Comparison of ENCODE assay signal across 27 cellular contexts in the genomic region with DNA sequence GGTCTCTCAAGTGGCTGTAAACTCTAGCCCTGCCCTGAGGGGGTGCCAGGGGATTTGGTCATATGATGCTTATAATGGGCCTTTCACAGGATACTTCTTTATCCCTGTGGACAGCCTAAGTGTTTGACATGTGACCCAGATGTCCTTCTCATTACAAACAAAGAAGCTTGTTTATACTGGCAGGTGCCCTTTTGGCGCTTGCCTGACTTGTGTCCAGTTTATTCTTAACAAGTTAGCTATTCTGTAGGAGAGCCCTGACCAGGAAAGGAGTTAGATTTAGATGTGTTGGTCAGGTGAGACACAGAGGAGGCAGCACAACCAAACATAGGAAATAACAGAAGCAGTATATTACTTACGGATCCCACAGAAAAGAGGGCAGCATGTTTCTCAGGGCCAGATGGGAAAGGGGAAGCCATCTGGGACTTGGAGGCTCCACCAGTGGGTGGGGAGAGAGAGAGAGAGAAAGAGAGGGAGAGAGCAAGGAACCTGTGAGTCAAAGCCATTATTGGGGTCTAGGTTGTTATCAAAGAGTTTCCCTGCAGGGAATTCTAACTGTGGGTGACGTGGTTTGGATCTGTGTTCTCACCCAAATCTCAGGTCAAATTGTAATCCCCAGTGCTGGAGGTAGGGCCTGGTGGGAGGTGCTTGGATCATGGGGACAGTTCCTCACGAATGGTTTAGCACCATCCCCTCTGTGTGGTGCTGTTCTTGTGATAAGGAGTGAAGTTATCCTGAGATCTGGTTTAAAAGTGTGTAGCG. TPM values are rescaled to one million over a fixed set of nuclear protein-coding genes. Genes with fewer than 3 reads are reported as not detected.
DNase-seq lines count a peak whose midpoint lies in the region; ATAC-seq and TF ChIP-seq lines count a peak whose summit lies in the region.
"Had no signal": no experiment of that assay in that cellular context is flagged by ENCODE, and none has a peak within 500 bp of the region (broad histone marks: within the 10 kb centered on the region; RNA-seq: fewer than 3 reads in every experiment).

No MANE protein-coding gene starts in this region.

- peaks cover 7% of the 10 kb centered on the region for H3K36me3 Mint-ChIP-seq in dendritic cell treated with granulocyte-macrophage colony-stimulating factor and Interleukin-4, amounts not matched to agents 40 ng/mL and 50 ng/mL, for 4 days (ENCODE audit: low read depth)
- H3K36me3 Mint-ChIP-seq: brain had no signal

- H3K4me1 Mint-ChIP-seq in dendritic cell treated with granulocyte-macrophage colony-stimulating factor and Interleukin-4, amounts not matched to agents 40 ng/mL and 50 ng/mL, for 4 days (ENCODE audit: low read depth): peaks cover 13% of the 10 kb centered on the region
- H3K4me1 Mint-ChIP-seq: brain had no signal

- TF ChIP-seq CTCF in NB4 (IDR thresholded peaks at IDR 0.05; ENCODE audit: low read depth, low read length): no peak

- peak; percentile 15 for ATAC-seq in sciatic nerve
- no peak for ATAC-seq in stimulated activated naive CD8-positive, alpha-beta T cell treated with anti-CD3 and anti-CD28 coated beads, Interleukin-15, Interleukin-2, amounts not matched to agents 100 U/mL and 50 U/mL, for 24 hours
- ATAC-seq: effector memory CD8-positive, alpha-beta T cell; foreskin keratinocyte; Right ventricle myocardium inferior; stimulated activated memory B cell treated with anti-CD40 and anti-IgM and Interleukin-4, amounts not matched to agents 10 μg/mL and 1 μg/mL and 100 μg/mL, for 72 hours had no signal

- intact Hi-C loops in dendritic cell treated with granulocyte-macrophage colony-stimulating factor and Interleukin-4, amounts not matched to agents 40 ng/mL and 50 ng/mL, for 4 days (cut with micrococcal nuclease): no loop called here
- intact Hi-C loops in sciatic nerve (cut with DNase I): no loop called here

- no peak for TF ChIP-seq POLR2A in NB4 (IDR thresholded peaks at IDR 0.05; ENCODE audit: extremely low read depth, insufficient read length)

- peak overlapping the region; percentile 69 for H3K27ac Mint-ChIP-seq in dendritic cell treated with granulocyte-macrophage colony-stimulating factor and Interleukin-4, amounts not matched to agents 40 ng/mL and 50 ng/mL, for 4 days
- H3K27ac Mint-ChIP-seq: B cell; brain; effector memory CD8-positive, alpha-beta T cell; HFFc6; stimulated activated memory B cell treated with anti-CD40 and anti-IgM and Interleukin-4, amounts not matched to agents 10 μg/mL and 1 μg/mL and 100 μg/mL, for 72 hours had no signal

- DNase-seq in NCI-H524 (lab: John Stamatoyannopoulos, UW) (peak; percentile 17 to 57), NCI-H524 treated with DMSO at 0.1 percent for 48 hours (lab: John Stamatoyannopoulos, UW) (no peak), NB4 (ENCODE audit: low read depth) (peak; percentile 10), sciatic nerve (ENCODE audit: low spot score) (no peak), D341Med (ENCODE audit: low spot score) (no peak), cortex of kidney (lab: John Stamatoyannopoulos, UW) (no peak)
- DNase-seq in stimulated activated naive CD8-positive, alpha-beta T cell treated with anti-CD3 and anti-CD28 coated beads, Interleukin-15, Interleukin-2, amounts not matched to agents 100 U/mL and 50 U/mL, for 24 hours: no peak
- DNase-seq: activated CD4-positive, CD25-positive, alpha-beta regulatory T cell treated with anti-CD3 and anti-CD28 coated beads, Interleukin-2, amount 50 U/mL, for 72 hours; activated gamma-delta T cell; Calu3; effector memory CD8-positive, alpha-beta T cell; foreskin keratinocyte; HFFc6; KG1; left colon; naive B cell; NCI-H146; occipital lobe; spleen; stimulated activated CD4-positive, alpha-beta T cell treated with anti-CD3 and anti-CD28 coated beads, Interleukin-4, amount 100 ng/mL, for 1 hour; T1000 had no signal

- peaks cover 10% of the 10 kb centered on the region for H3K9me3 Mint-ChIP-seq in dendritic cell treated with granulocyte-macrophage colony-stimulating factor and Interleukin-4, amounts not matched to agents 40 ng/mL and 50 ng/mL, for 4 days
- H3K9me3 Mint-ChIP-seq: brain; effector memory CD8-positive, alpha-beta T cell; HFFc6; stimulated activated memory B cell treated with anti-CD40 and anti-IgM and Interleukin-4, amounts not matched to agents 10 μg/mL and 1 μg/mL and 100 μg/mL, for 72 hours had no signal

- H3K4me3 Mint-ChIP-seq in dendritic cell treated with granulocyte-macrophage colony-stimulating factor and Interleukin-4, amounts not matched to agents 40 ng/mL and 50 ng/mL, for 4 days: no peak overlapping the region
- H3K4me3 Mint-ChIP-seq: B cell; brain; effector memory CD8-positive, alpha-beta T cell; HFFc6; naive B cell; stimulated activated memory B cell treated with anti-CD40 and anti-IgM and Interleukin-4, amounts not matched to agents 10 μg/mL and 1 μg/mL and 100 μg/mL, for 72 hours had no signal

- H3K27me3 Mint-ChIP-seq in dendritic cell treated with granulocyte-macrophage colony-stimulating factor and Interleukin-4, amounts not matched to agents 40 ng/mL and 50 ng/mL, for 4 days: no peaks in the 10 kb centered on the region
- H3K27me3 Mint-ChIP-seq: B cell; effector memory CD8-positive, alpha-beta T cell; naive B cell; stimulated activated memory B cell treated with anti-CD40 and anti-IgM and Interleukin-4, amounts not matched to agents 10 μg/mL and 1 μg/mL and 100 μg/mL, for 72 hours had no signal

- no peak overlapping the region for H3K4me3 ChIP-seq in NB4 (ENCODE audit: low read depth, low read length)
- H3K4me3 ChIP-seq: hepatocyte, spleen had no signal

RNA-seq across cellular contexts. Expression of a gene that starts 52.1 kb away (rescaled TPM):
- total RNA-seq in sciatic nerve: 35.8 TPM

Comparison
In these comparisons a context has a peak if more than half of its experiments do, and no peak if none do; other contexts are left out.
1. DNase-seq: peak in NCI-H524 (2 of 2) and NB4 (single experiment); none in NCI-H524 treated with DMSO at 0.1 percent for 48 hours (single experiment), sciatic nerve (single experiment), D341Med (single experiment), stimulated activated naive CD8-positive, alpha-beta T cell treated with anti-CD3 and anti-CD28 coated beads, Interleukin-15, Interleukin-2, amounts not matched to agents 100 U/mL and 50 U/mL, for 24 hours (single experiment) and cortex of kidney (single experiment).